ENCODE assay signal across 21 cellular contexts in the genomic region with DNA sequence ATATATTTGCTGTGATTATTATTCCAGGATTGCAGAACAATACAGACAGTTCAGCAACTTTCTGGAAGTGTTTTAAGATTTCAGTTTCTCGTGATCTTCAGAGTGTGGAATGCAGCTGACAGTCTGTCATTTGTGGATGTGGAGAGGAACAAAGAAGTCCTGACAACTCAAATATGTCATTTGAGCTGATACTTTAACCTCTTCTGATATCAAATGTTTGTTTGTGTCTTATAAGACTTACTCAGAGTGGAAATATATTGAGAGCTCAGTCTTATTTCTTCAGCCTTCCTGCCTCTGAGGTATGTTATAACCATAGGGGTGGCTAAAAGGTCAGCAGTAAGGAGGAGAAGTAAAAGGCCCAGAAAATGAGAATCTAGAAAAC.
DNase-seq lines count a peak whose midpoint lies in the region; ATAC-seq, FAIRE-seq and TF ChIP-seq lines count a peak whose summit lies in the region.
"Had no signal": no experiment of that assay in that cellular context is flagged by ENCODE, and none has a peak within 500 bp of the region (broad histone marks: within the 10 kb centered on the region; RNA-seq: fewer than 3 reads in every experiment).

No MANE protein-coding gene starts in this region.

- no peak for FAIRE-seq in endothelial cell of umbilical vein (lab: Jason Lieb, UNC)
- FAIRE-seq: endometrium, kidney had no signal

- peaks cover 16% of the 10 kb centered on the region for H3K4me1 ChIP-seq in PC-3 (ENCODE audit: insufficient read depth, low read length)
- peaks cover 47% of the 10 kb centered on the region for H3K4me1 ChIP-seq in endothelial cell of umbilical vein (ENCODE audit: control insufficient read depth, extremely low read depth, insufficient read depth, low read length)

- H4K20me1 ChIP-seq in PC-3 (ENCODE audit: low read length) (no peaks in the 10 kb centered on the region), endothelial cell of umbilical vein (replicated peaks; ENCODE audit: control insufficient read depth, extremely low read depth, insufficient read depth, low read length) (no peaks in the 10 kb centered on the region)

- POLR2A ChIA-PET in PC-3 (lab: Charles Lee; ENCODE audit: unreplicated experiment) (no interaction called here), endothelial cell of umbilical vein (lab: Charles Lee) (interaction anchor here (0.6 kb wide), 1 partner anchor 125 kb away, joined by 3 read pairs; no protein-coding TSS in a partner anchor)

- no peak for DNase-seq in activated T-cell treated with anti-CD3 and anti-CD28 coated beads, Interleukin-2, amount 50 U/mL, for 72 hours
- DNase-seq in activated T-cell treated with anti-CD3 and anti-CD28 coated beads, Interleukin-2, amount 50 U/mL, for 48 hours: no peak
- DNase-seq in PC-3: no peak
- DNase-seq in endothelial cell of umbilical vein (ENCODE audit: low read depth, low spot score): no peak
- no peak for DNase-seq in stimulated activated naive B cell treated with anti-CD40 and anti-IgM and Interleukin-4, amounts not matched to agents 10 μg/mL and 1 μg/mL and 100 μg/mL, for 72 hours
- DNase-seq in H7: no peak
- DNase-seq in left lobe of liver (ENCODE audit: low spot score): no peak
- DNase-seq: CD8-positive, alpha-beta T cell; DMS79 treated with DMSO at 0.1 percent for 48 hours; hippocampal formation; kidney; MM.1S; NCI-H1694 treated with DMSO at 0.1 percent for 48 hours; NK-92 treated with Interleukin-12 subunit alpha and Interleukin-12 subunit beta, amount 100 ng/mL, for 24 hours; stimulated activated CD4-positive, alpha-beta T cell treated with anti-CD3 and anti-CD28 coated beads, Interleukin-12 subunit alpha, Interleukin-12 subunit beta, amount 100 ng/mL, for 4 hours; transverse colon had no signal

- H3K27ac Mint-ChIP-seq in activated T-cell treated with anti-CD3 and anti-CD28 coated beads, Interleukin-2, amount 50 U/mL, for 72 hours: peak overlapping the region; percentile 51
- peak overlapping the region; percentile 26 for H3K27ac Mint-ChIP-seq in stimulated activated naive B cell treated with anti-CD40 and anti-IgM and Interleukin-4, amounts not matched to agents 10 μg/mL and 1 μg/mL and 100 μg/mL, for 72 hours
- H3K27ac Mint-ChIP-seq: CD8-positive, alpha-beta T cell; mesothelial cell of epicardium had no signal

- no peak for ATAC-seq in activated T-cell treated with anti-CD3 and anti-CD28 coated beads, Interleukin-2, amount 50 U/mL, for 72 hours (replicated peaks in 1 of 2)
- ATAC-seq in PC-3: no peak
- peak; percentile 46 to 49 for ATAC-seq in stimulated activated naive B cell treated with anti-CD40 and anti-IgM and Interleukin-4, amounts not matched to agents 10 μg/mL and 1 μg/mL and 100 μg/mL, for 72 hours (replicated peaks)
- ATAC-seq in left lobe of liver: no peak
- ATAC-seq in HG03460 (IDR thresholded peaks at IDR 0.05; ENCODE audit: unreplicated experiment): no peak
- ATAC-seq: CD8-positive, alpha-beta T cell had no signal

- no peaks in the 10 kb centered on the region for H3F3A ChIP-seq in PC-3 (ENCODE audit: low read length, unreplicated experiment)

- TF ChIP-seq CTCF in PC-3 (conservative IDR thresholded peaks at IDR 0.05; ENCODE audit: low read depth, low read length): no peak
- no peak for TF ChIP-seq CTCF in endothelial cell of umbilical vein (IDR thresholded peaks at IDR 0.05; ENCODE audit: extremely low read depth in 1 of 2, insufficient read depth in 1 of 2, low read depth in 1 of 2, low read length in 2 of 2)

- H3K27ac ChIP-seq in PC-3 (ENCODE audit: low read length): no peak overlapping the region
- peak overlapping the region; percentile 23 for H3K27ac ChIP-seq in endothelial cell of umbilical vein (ENCODE audit: insufficient read depth, low read depth, low read length)
- H3K27ac ChIP-seq: transverse colon had no signal

- CTCF ChIA-PET in PC-3 (lab: Charles Lee): no interaction called here
- CTCF ChIA-PET in endothelial cell of umbilical vein (lab: Charles Lee): interaction anchor here (0.6 to 2.2 kb wide), 15 partner anchors 14 to 210 kb away, joined by 3 to 19 read pairs (median 4); a partner anchor contains a TSS

- H3K9me3 Mint-ChIP-seq in activated T-cell treated with anti-CD3 and anti-CD28 coated beads, Interleukin-2, amount 50 U/mL, for 72 hours: no peaks in the 10 kb centered on the region
- no peaks in the 10 kb centered on the region for H3K9me3 Mint-ChIP-seq in stimulated activated naive B cell treated with anti-CD40 and anti-IgM and Interleukin-4, amounts not matched to agents 10 μg/mL and 1 μg/mL and 100 μg/mL, for 72 hours
- H3K9me3 Mint-ChIP-seq: CD8-positive, alpha-beta T cell; mesothelial cell of epicardium; neural crest cell; T-helper 1 cell treated with Interleukin-12 subunit alpha and Interleukin-12 subunit beta and Interleukin-4 antibody, amounts not matched to agents 30 μg/mL and 1 μg/mL, for 36 hours had no signal

- H3K27me3 ChIP-seq in PC-3 (ENCODE audit: low read length): no peaks in the 10 kb centered on the region
- no peaks in the 10 kb centered on the region for H3K27me3 ChIP-seq in endothelial cell of umbilical vein (ENCODE audit: control insufficient read depth in 2 of 2, insufficient read depth in 2 of 2, low read length in 2 of 2)
- H3K27me3 ChIP-seq in H7 (ENCODE audit: control insufficient read depth, insufficient read depth, low read length): no peaks in the 10 kb centered on the region
- H3K27me3 ChIP-seq: transverse colon had no signal

- no peaks in the 10 kb centered on the region for H3K9me1 ChIP-seq in endothelial cell of umbilical vein (replicated peaks; ENCODE audit: control insufficient read depth, extremely low read depth, insufficient read depth, low read length)

- H3K9ac ChIP-seq in PC-3 (ENCODE audit: low read length) (no peak overlapping the region), endothelial cell of umbilical vein (replicated peaks; ENCODE audit: extremely low read depth, insufficient read depth, low read length) (no peak overlapping the region)

- H3K79me2 ChIP-seq in PC-3 (ENCODE audit: low read length) (no peaks in the 10 kb centered on the region), endothelial cell of umbilical vein (ENCODE audit: control insufficient read depth, insufficient read depth, low read length) (peaks cover 3% of the 10 kb centered on the region)

- H3K9me3 ChIP-seq in PC-3 (ENCODE audit: low read length): no peaks in the 10 kb centered on the region
- H3K9me3 ChIP-seq in endothelial cell of umbilical vein (replicated peaks; ENCODE audit: control insufficient read depth, insufficient read depth, low read length): no peaks in the 10 kb centered on the region
- H3K9me3 ChIP-seq: transverse colon had no signal

- no peak overlapping the region for H2AFZ ChIP-seq in PC-3 (ENCODE audit: low read length)
- no peak overlapping the region for H2AFZ ChIP-seq in endothelial cell of umbilical vein (ENCODE audit: low read depth, low read length)

- H3K4me3 Mint-ChIP-seq in activated T-cell treated with anti-CD3 and anti-CD28 coated beads, Interleukin-2, amount 50 U/mL, for 72 hours: peak overlapping the region; percentile 33 to 49
- H3K4me3 Mint-ChIP-seq in stimulated activated naive B cell treated with anti-CD40 and anti-IgM and Interleukin-4, amounts not matched to agents 10 μg/mL and 1 μg/mL and 100 μg/mL, for 72 hours: peak overlapping the region in 1 of 2 donors; percentile 32
- H3K4me3 Mint-ChIP-seq: CD8-positive, alpha-beta T cell; mesothelial cell of epicardium; neural crest cell; T-helper 1 cell treated with Interleukin-12 subunit alpha and Interleukin-12 subunit beta and Interleukin-4 antibody, amounts not matched to agents 30 μg/mL and 1 μg/mL, for 36 hours had no signal

- H3K4me2 ChIP-seq in PC-3 (ENCODE audit: low read length): 0 out of 2 replicates have a peak overlapping the region, but pooled peaks have one; percentile 4
- peak overlapping the region; percentile 2 for H3K4me2 ChIP-seq in endothelial cell of umbilical vein (ENCODE audit: insufficient read depth, low read length)

- no peaks in the 10 kb centered on the region for H3K36me3 ChIP-seq in PC-3 (ENCODE audit: low read depth, low read length)
- no peaks in the 10 kb centered on the region for H3K36me3 ChIP-seq in endothelial cell of umbilical vein (ENCODE audit: control insufficient read depth in 2 of 2, extremely low read depth in 1 of 2, insufficient read depth in 2 of 2, low read length in 2 of 2)
- no peaks in the 10 kb centered on the region for H3K36me3 ChIP-seq in H7 (replicated peaks; ENCODE audit: control insufficient read depth, insufficient read depth, low read length)
- H3K36me3 ChIP-seq: transverse colon had no signal

- peaks cover 73% of the 10 kb centered on the region for H3K4me1 Mint-ChIP-seq in activated T-cell treated with anti-CD3 and anti-CD28 coated beads, Interleukin-2, amount 50 U/mL, for 72 hours (ENCODE audit: low read depth)
- H3K4me1 Mint-ChIP-seq in stimulated activated naive B cell treated with anti-CD40 and anti-IgM and Interleukin-4, amounts not matched to agents 10 μg/mL and 1 μg/mL and 100 μg/mL, for 72 hours: peaks cover 17 to 49% of the 10 kb centered on the region in 2 donors

- H3K27me3 Mint-ChIP-seq in activated T-cell treated with anti-CD3 and anti-CD28 coated beads, Interleukin-2, amount 50 U/mL, for 72 hours (ENCODE audit: low read depth): no peaks in the 10 kb centered on the region
- no peaks in the 10 kb centered on the region for H3K27me3 Mint-ChIP-seq in stimulated activated naive B cell treated with anti-CD40 and anti-IgM and Interleukin-4, amounts not matched to agents 10 μg/mL and 1 μg/mL and 100 μg/mL, for 72 hours

- dilution Hi-C loops in endothelial cell of umbilical vein (cut with MboI; ENCODE audit: extremely low pct_ligation_motif_present, low sequenced_read_pairs): no loop called here

- intact Hi-C loops in PC-3 (cut with micrococcal nuclease) (loop anchor here (2.0 to 5.0 kb wide), 3 partner anchors 63 to 189 kb away; no protein-coding TSS in a partner anchor), endothelial cell of umbilical vein (cut with micrococcal nuclease) (loop anchor here (2.0 kb wide), 3 partner anchors 41 to 97 kb away; a partner anchor contains a TSS)

- no peaks in the 10 kb centered on the region for H3K9me2 ChIP-seq in PC-3 (replicated peaks; ENCODE audit: low read length)

- peaks cover 0 to 2% of the 10 kb centered on the region in 2 donors for H3K36me3 Mint-ChIP-seq in activated T-cell treated with anti-CD3 and anti-CD28 coated beads, Interleukin-2, amount 50 U/mL, for 72 hours (ENCODE audit: insufficient read depth in 2 of 2)
- H3K36me3 Mint-ChIP-seq in stimulated activated naive B cell treated with anti-CD40 and anti-IgM and Interleukin-4, amounts not matched to agents 10 μg/mL and 1 μg/mL and 100 μg/mL, for 72 hours: peaks cover 29 to 33% of the 10 kb centered on the region in 2 donors
- H3K36me3 Mint-ChIP-seq: mesothelial cell of epicardium had no signal

- BruUV-seq in PC-3 (replicated peaks; lab: Mats Ljungman, UMichigan): no TSS peak
- BruUV-seq in endothelial cell of umbilical vein (replicated peaks; lab: Mats Ljungman, UMichigan): no TSS peak

- H3K4me3 ChIP-seq in PC-3 (ENCODE audit: low read length) (no peak overlapping the region), endothelial cell of umbilical vein (replicated peaks in 1 of 3; ENCODE audit: insufficient read depth in 1 of 3, low read depth in 1 of 3, low read length in 3 of 3) (no peak overlapping the region), H7 (ENCODE audit: insufficient read depth, low read depth, low read length) (no peak overlapping the region)
- H3K4me3 ChIP-seq: transverse colon had no signal

- no peak for TF ChIP-seq POLR2A in endothelial cell of umbilical vein (IDR thresholded peaks at IDR 0.05; ENCODE audit: low read depth, low read length)

Comparison
In these comparisons a context has a peak if more than half of its experiments do, and no peak if none do; other contexts are left out.
1. ATAC-seq: peak in stimulated activated naive B cell treated with anti-CD40 and anti-IgM and Interleukin-4, amounts not matched to agents 10 μg/mL and 1 μg/mL and 100 μg/mL, for 72 hours (2 of 2); none in activated T-cell treated with anti-CD3 and anti-CD28 coated beads, Interleukin-2, amount 50 U/mL, for 72 hours (0 of 2), PC-3 (single experiment), left lobe of liver (single experiment) and HG03460 (single experiment).